In the genomic region with DNA sequence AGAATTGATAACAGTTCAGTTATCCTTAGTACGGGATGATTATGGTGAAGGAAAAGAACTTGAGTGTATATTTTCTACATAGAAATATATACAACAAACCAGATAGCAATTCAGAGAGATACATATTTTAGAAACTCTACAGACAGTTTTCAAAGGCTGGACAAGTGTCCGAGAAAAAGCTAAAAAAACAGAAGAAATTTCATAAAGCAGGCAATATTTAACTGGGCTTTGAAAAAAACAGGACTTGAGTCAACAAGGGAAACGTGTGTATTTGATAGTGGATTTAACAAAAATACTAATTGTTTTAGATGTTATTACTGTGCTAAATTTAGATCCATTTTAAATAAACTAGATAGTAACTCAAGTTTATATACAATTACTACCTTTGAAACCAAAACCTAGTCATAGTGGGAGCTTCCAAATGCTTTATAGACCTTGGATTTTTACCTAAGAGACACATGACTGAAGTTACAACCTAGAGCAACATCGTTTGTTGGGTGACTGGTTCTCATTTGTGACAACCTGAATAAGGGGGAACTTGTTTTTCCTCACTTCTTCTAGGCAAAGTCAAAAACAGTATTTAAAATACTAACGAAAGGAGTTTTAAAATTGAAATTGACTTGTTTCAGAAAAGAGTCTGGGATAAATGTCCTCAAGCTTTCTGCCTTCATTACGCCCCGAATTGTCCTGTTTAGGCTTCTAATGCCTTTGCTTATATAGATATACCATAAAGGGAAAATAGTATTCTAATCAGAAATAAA, we compare ENCODE assay signal across 9 cellular contexts.
A peak's percentile ranks its signal among the peaks of the same experiment; 100 is the strongest.
DNase-seq lines count a peak whose midpoint lies in the region; ATAC-seq, FAIRE-seq and TF ChIP-seq lines count a peak whose summit lies in the region.
"Had no signal": no experiment of that assay in that cellular context is flagged by ENCODE, and none has a peak within 500 bp of the region (broad histone marks: within the 10 kb centered on the region; RNA-seq: fewer than 3 reads in every experiment).

No MANE protein-coding gene starts in this region.

- H3K4ac ChIP-seq in mesenchymal stem cell (ENCODE audit: low read depth in 1 of 2, low read length in 2 of 2), result no peak overlapping the region

- peaks cover 37% of the 10 kb centered on the region for H3K79me2 ChIP-seq in GM12878 (ENCODE audit: control insufficient read depth, insufficient read depth, low read length)

- TF ChIP-seq RAD21 in A549 (conservative IDR thresholded peaks at IDR 0.05 in 1 of 2, IDR thresholded peaks at IDR 0.05 in 1 of 2), result no peak
- TF ChIP-seq RAD21 in GM12878 (IDR thresholded peaks at IDR 0.05; ENCODE audit: insufficient read depth, low read depth, low read length), result no peak

- peak overlapping the region; percentile 85 for H3K9ac ChIP-seq in GM12878 (ENCODE audit: control insufficient read depth, insufficient read depth, low read length)
- H3K9ac ChIP-seq in mesenchymal stem cell (ENCODE audit: low read length), result peak overlapping the region; percentile 88

- H2BK120ac ChIP-seq in mesenchymal stem cell (ENCODE audit: low read depth, low read length), result no peak overlapping the region

- H3K36me3 ChIP-seq in GM12878 (ENCODE audit: control insufficient read depth in 2 of 2, insufficient read depth in 2 of 2, low read length in 1 of 2) (peaks cover 3 to 4% of the 10 kb centered on the region in 2 experiments; a peak in 2 of 4 replicates), mesenchymal stem cell (ENCODE audit: control insufficient read depth in 1 of 2, insufficient read depth in 2 of 2, low read depth in 1 of 2, low read length in 2 of 2) (no peaks in the 10 kb centered on the region)

- intact Hi-C loops in GM12878 (cut with micrococcal nuclease; ENCODE audit: unreplicated experiment), result loop anchor here (5.0 kb wide), 1 partner anchor 934 kb away; a partner anchor contains a TSS

- peak overlapping the region; percentile 75 for H3K4me3 ChIP-seq in A549
- peak overlapping the region; percentile 60 for H3K4me3 ChIP-seq in HFF-Myc (replicated peaks; ENCODE audit: low read depth, low read length)
- H3K4me3 ChIP-seq in GM12878, result peak overlapping the region; percentile 80
- H3K4me3 ChIP-seq in mesenchymal stem cell (ENCODE audit: insufficient read depth in 1 of 2, low read depth in 1 of 2, low read length in 2 of 2), result peak overlapping the region in 1 of 2 experiments; percentile 88

- no TSS peak for BruUV-seq in GM12878 (replicated peaks; lab: Mats Ljungman, UMichigan)

- H3K4me2 ChIP-seq in A549, result peak overlapping the region; percentile 85
- H3K4me2 ChIP-seq in GM12878 (ENCODE audit: control insufficient read depth, insufficient read depth), result peak overlapping the region; percentile 89
- no peak overlapping the region for H3K4me2 ChIP-seq in mesenchymal stem cell (ENCODE audit: low read length, poor library complexity, severe bottlenecking)

- in situ Hi-C loops in GM12878 (cut with MboI), result loop anchor here (5.0 kb wide), 4 partner anchors 761 to 1009 kb away; a partner anchor contains a TSS

- no peaks in the 10 kb centered on the region for H3K9me3 ChIP-seq in A549
- H3K9me3 ChIP-seq in GM12878 (replicated peaks; ENCODE audit: control insufficient read depth, insufficient read depth, low read length), result no peaks in the 10 kb centered on the region
- H3K9me3 ChIP-seq in mesenchymal stem cell (ENCODE audit: control insufficient read depth, low read length), result no peaks in the 10 kb centered on the region

- H4K91ac ChIP-seq in mesenchymal stem cell (ENCODE audit: low read length), result no peak overlapping the region

- no peak for DNase-seq in A549 (ENCODE audit: low read depth in 1 of 2, low spot score in 1 of 2)
- DNase-seq in HFF-Myc (ENCODE audit: extremely low read depth, low read depth), result no peak
- no peak for DNase-seq in GM12878 (ENCODE audit: low read depth, low spot score)
- no peak for DNase-seq in mesenchymal stem cell
- no peak for DNase-seq in effector CD4-positive, alpha-beta T cell
- DNase-seq in GM10266 (ENCODE audit: extremely low spot score), result no peak
- DNase-seq in germinal center (ENCODE audit: low spot score), result no peak
- DNase-seq: cortex of kidney had no signal

- no peaks in the 10 kb centered on the region for H3K79me1 ChIP-seq in mesenchymal stem cell (replicated peaks; ENCODE audit: low read length, poor library complexity, severe bottlenecking)

- WGBS in A549 (ENCODE audit: missing lambda C conversion rate), result 9% methylated on average over 7 of the region's 7 CpGs
- WGBS in GM12878 (ENCODE audit: insufficient coverage, insufficient replicate concordance, low lambda C conversion rate, missing lambda C conversion rate), result 7% methylated on average over 7 of the region's 7 CpGs
- 93% methylated on average over 1 of the region's 7 CpGs for WGBS in mesenchymal stem cell

- POLR2A ChIA-PET in A549 (lab: Yijun Ruan, JAX), result interaction anchor here (0.6 to 5.8 kb wide), 5 partner anchors 16 to 1007 kb away, joined by 3 to 226 read pairs (median 6); a partner anchor contains a TSS
- POLR2A ChIA-PET in GM12878 (lab: Charles Lee), result interaction anchor here (0.6 to 5.3 kb wide), 12 partner anchors 8 to 762 kb away, joined by 3 to 62 read pairs (median 4); a partner anchor contains a TSS

- H3K18ac ChIP-seq in mesenchymal stem cell (ENCODE audit: low read depth in 1 of 2, low read length in 2 of 2), result no peak overlapping the region

- H2AK5ac ChIP-seq in mesenchymal stem cell (ENCODE audit: low read length, severe bottlenecking), result no peak overlapping the region

- H2BK5ac ChIP-seq in mesenchymal stem cell (ENCODE audit: low read depth, low read length, poor library complexity, severe bottlenecking), result no peak overlapping the region

- no peaks in the 10 kb centered on the region for H4K20me1 ChIP-seq in GM12878 (ENCODE audit: control insufficient read depth, insufficient read depth)

- H3K4me1 ChIP-seq in A549 (peaks cover 40% of the 10 kb centered on the region; the same call in 2 of the 3 replicates), GM12878 (ENCODE audit: control insufficient read depth, insufficient read depth, low read length) (peaks cover 23% of the 10 kb centered on the region), mesenchymal stem cell (ENCODE audit: control insufficient read depth, insufficient read depth, low read depth, low read length) (peaks cover 8% of the 10 kb centered on the region)

- TF ChIP-seq EP300 in A549 (IDR thresholded peaks at IDR 0.05) (no peak), GM12878 (IDR thresholded peaks at IDR 0.05; ENCODE audit: borderline replicate concordance in 1 of 2, control insufficient read depth in 1 of 2, low read depth in 2 of 2, low read length in 2 of 2) (no peak)

- H3K23ac ChIP-seq in mesenchymal stem cell (ENCODE audit: low read length in 2 of 2), result no peak overlapping the region

- SMC1A ChIA-PET in GM12878 (lab: Charles Lee; ENCODE audit: uncharacterized antibody, unreplicated experiment), result interaction anchor here (1.0 to 9.3 kb wide), 9 partner anchors 9 to 764 kb away, joined by 3 to 96 read pairs (median 5); a partner anchor contains a TSS

- FAIRE-seq in A549 (lab: Jason Lieb, UNC) (no peak), GM12878 (lab: Jason Lieb, UNC) (no peak)

- no peak overlapping the region for H4K8ac ChIP-seq in mesenchymal stem cell (ENCODE audit: low read length)

- H2AFZ ChIP-seq in GM12878 (ENCODE audit: control insufficient read depth, low read depth, low read length) (peak overlapping the region; percentile 30; the same call in 1 of the 2 replicates), mesenchymal stem cell (ENCODE audit: low read depth, low read length) (no peak overlapping the region)

- H2BK15ac ChIP-seq in mesenchymal stem cell (ENCODE audit: low read depth, poor library complexity, severe bottlenecking), result no peak overlapping the region

- no peak overlapping the region for H3K14ac ChIP-seq in mesenchymal stem cell (ENCODE audit: low read length in 2 of 2)

- RAD21 ChIA-PET in GM12878 (lab: Charles Lee; ENCODE audit: unreplicated experiment), result interaction anchor here (0.6 to 5.7 kb wide), 6 partner anchors 13 to 762 kb away, joined by 3 to 40 read pairs (median 4); a partner anchor contains a TSS

- H3K27me3 ChIP-seq in GM12878 (replicated peaks in 1 of 2; ENCODE audit: control insufficient read depth in 2 of 2, insufficient read depth in 2 of 2, low read length in 1 of 2) (no peaks in the 10 kb centered on the region), mesenchymal stem cell (ENCODE audit: control insufficient read depth in 1 of 2, insufficient read depth in 1 of 2, low read length in 2 of 2) (no peaks in the 10 kb centered on the region)

- no peak overlapping the region for H2BK12ac ChIP-seq in mesenchymal stem cell (ENCODE audit: low read length in 2 of 2)

- CTCF ChIA-PET in A549 (lab: Yijun Ruan, JAX) (no interaction called here), GM12878 (lab: Yijun Ruan, JAX) (interaction anchor here (0.7 to 1.8 kb wide), 10 partner anchors 9 to 765 kb away, joined by 3 to 5 read pairs (median 3); a partner anchor contains a TSS)

- TF ChIP-seq POLR2A in A549 (IDR thresholded peaks at IDR 0.05; ENCODE audit: low read length), result no peak
- TF ChIP-seq POLR2A in GM12878 (IDR thresholded peaks at IDR 0.05; ENCODE audit: low read depth, low read length), result no peak

- ATAC-seq in A549 (no peak), GM12878 (no peak), GM21528 (IDR thresholded peaks at IDR 0.05; ENCODE audit: low FRiP score, unreplicated experiment) (no peak)

- H3K27ac ChIP-seq in A549 (peak overlapping the region; percentile 82 to 91), GM12878 (ENCODE audit: control insufficient read depth, insufficient read depth) (peak overlapping the region; percentile 93), mesenchymal stem cell (ENCODE audit: low read length, poor library complexity, severe bottlenecking) (peak overlapping the region; percentile 18)

- no peak for TF ChIP-seq CTCF in A549 (IDR thresholded peaks at IDR 0.05)
- no peak for TF ChIP-seq CTCF in HFF-Myc (IDR thresholded peaks at IDR 0.05; ENCODE audit: low read depth, low read length, missing control alignments)
- no peak for TF ChIP-seq CTCF in GM12878 (IDR thresholded peaks at IDR 0.05 in 2 of 3, conservative IDR thresholded peaks at IDR 0.05 in 1 of 3; ENCODE audit: control insufficient read depth in 2 of 3, extremely low read depth in 1 of 3, insufficient read depth in 1 of 3, low read depth in 3 of 3, low read length in 3 of 3)
- TF ChIP-seq CTCF in GM10266 (IDR thresholded peaks at IDR 0.05; ENCODE audit: control insufficient read depth, insufficient read depth, low read depth, missing control alignments), result no peak

TF ChIP-seq in A549, 52 proteins besides CTCF, POLR2A, EP300 and RAD21 (continues in another document):
- no peak for TF ChIP-seq ZSCAN20 (CRISPR knock-in tag; IDR thresholded peaks at IDR 0.05)
- no peak for TF ChIP-seq RNF2 (IDR thresholded peaks at IDR 0.05; ENCODE audit: borderline replicate concordance, low read depth)
- no peak for TF ChIP-seq JUN (IDR thresholded peaks at IDR 0.05)
- TF ChIP-seq MYC (IDR thresholded peaks at IDR 0.05; ENCODE audit: borderline replicate concordance, low read length), result no peak

Comparison
In these comparisons a context has a peak if more than half of its experiments do, and no peak if none do; other contexts are left out.
1. H3K27ac ChIP-seq: peak in every context shown above with its lines; median percentile 93 in GM12878; 86 in A549; 18 in mesenchymal stem cell.
2. Of the 24 proteins assayed by ChIP-seq in both GM12878 and A549: peak only in GM12878: JUNB; only in A549: none; in both: none; in neither: 23.